26 cellular contexts compared by ENCODE assay signal in the genomic region with DNA sequence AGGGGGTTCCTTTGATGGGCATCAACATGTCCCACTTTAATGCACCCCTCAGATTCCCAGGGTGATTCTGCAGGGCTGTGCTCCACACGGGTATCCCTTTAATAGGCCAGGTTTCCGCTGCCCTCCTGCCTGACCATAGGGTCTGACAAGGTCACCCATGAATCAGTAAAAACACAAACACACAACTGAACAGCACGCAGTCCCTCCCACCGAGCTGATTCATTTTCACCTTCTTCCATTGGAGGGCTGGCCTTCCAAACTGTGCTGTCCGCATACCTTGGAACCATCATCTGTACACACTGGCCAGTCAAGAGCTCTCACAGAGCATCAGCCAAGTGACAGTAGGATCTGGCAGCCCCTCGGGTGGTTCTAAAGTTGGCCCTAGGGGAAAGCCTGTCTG.
"Had no signal": no experiment of that assay in that cellular context is flagged by ENCODE, and none has a peak within 500 bp of the region (broad histone marks: within the 10 kb centered on the region; RNA-seq: fewer than 3 reads in every experiment).

No MANE protein-coding gene starts in this region.

- H3K9me3 ChIP-seq: colonic mucosa, SJCRH30 had no signal

- H3K4me3 ChIP-seq: colonic mucosa, SJCRH30 had no signal

- H3K27me3 ChIP-seq: colonic mucosa had no signal

- H3K36me3 ChIP-seq: colonic mucosa, SJCRH30, WERI-Rb-1 had no signal

- H3K4me1 ChIP-seq: colonic mucosa, SJCRH30 had no signal

- H3K27ac ChIP-seq: colonic mucosa, RWPE1, SJCRH30, WERI-Rb-1 had no signal

- FAIRE-seq: astrocyte had no signal

- DNase-seq: activated CD4-positive, alpha-beta memory T cell treated with anti-CD3 and anti-CD28 coated beads, Interleukin-2, amount 10 ng/mL, durations not matched to agents 7 days and 5 days; activated CD4-positive, alpha-beta T cell treated with anti-CD3 and anti-CD28 coated beads for 36 hours; activated CD4-positive, alpha-beta T cell treated with anti-CD3 and anti-CD28 coated beads, Interleukin-2, amount 50 U/mL, for 1 hour; activated gamma-delta T cell; activated naive CD4-positive, alpha-beta T cell treated with anti-CD3 and anti-CD28 coated beads for 36 hours; activated T-cell treated with anti-CD3 and anti-CD28 coated beads for 4 hours; activated T-cell treated with anti-CD3 and anti-CD28 coated beads, Interleukin-2, amount 50 U/mL, for 48 hours; amygdala; cerebellar nuclear complex; colonic mucosa; MM.1S; NCI-H1105; NCI-H1436; NCI-H1694 treated with DMSO at 0.1 percent for 48 hours; NCI-H2029 treated with DMSO at 0.1 percent for 48 hours; NCI-H345; NCI-H510A; NCI-H69; NK-92 treated with Interleukin-12 subunit alpha and Interleukin-12 subunit beta, amount 100 ng/mL, for 24 hours; Right ventricle myocardium superior; SJCRH30; T-helper 17 cell; T-helper 9 cell; WERI-Rb-1 had no signal
